ENCODE assay signal across 8 cellular contexts in genomic region chr3:101936419-101937331, GRCh38.
DNase-seq lines count a peak whose midpoint lies in the region; ATAC-seq, FAIRE-seq and TF ChIP-seq lines count a peak whose summit lies in the region.

No MANE protein-coding gene starts in this region.

- no peaks in the 10 kb centered on the region for H3K36me3 ChIP-seq in smooth muscle cell (ENCODE audit: low read depth)

- no peaks in the 10 kb centered on the region for H3K27me3 ChIP-seq in smooth muscle cell (ENCODE audit: low read depth)

- peak; percentile 89 for ATAC-seq in HG03135 (IDR thresholded peaks at IDR 0.05; ENCODE audit: unreplicated experiment)

- no peak overlapping the region for H3K4me3 ChIP-seq in epithelial cell of esophagus (ENCODE audit: low read length)
- H3K4me3 ChIP-seq in smooth muscle cell = no peak overlapping the region

- H3K9me3 ChIP-seq in smooth muscle cell (replicated peaks; ENCODE audit: low read depth) = no peaks in the 10 kb centered on the region

- H3K4me2 ChIP-seq in smooth muscle cell = peak overlapping the region; percentile 62

- H4K20me1 ChIP-seq in smooth muscle cell (ENCODE audit: low read depth) = no peaks in the 10 kb centered on the region

- peak overlapping the region; percentile 97 for H3K27ac ChIP-seq in smooth muscle cell (ENCODE audit: low read depth)

- DNase-seq in CD1c-positive myeloid dendritic cell (ENCODE audit: extremely low spot score) = peak; percentile 93
- peak; percentile 46 for DNase-seq in GM19239 (ENCODE audit: insufficient read length, low spot score)
- DNase-seq in SIG-M5 treated with dmso at 0.1 percent for 504 hours (lab: John Stamatoyannopoulos, UW; ENCODE audit: unreplicated experiment) = peak; percentile 98
- DNase-seq in epithelial cell of esophagus (ENCODE audit: low read depth) = peak; percentile 92
- no peak for DNase-seq in smooth muscle cell (lab: John Stamatoyannopoulos, UW; ENCODE audit: unreplicated experiment)
- DNase-seq in superior temporal gyrus (ENCODE audit: extremely low spot score) = no peak
- DNase-seq in hippocampal formation (lab: John Stamatoyannopoulos, UW) = no peak

- H3K4me1 ChIP-seq in smooth muscle cell (ENCODE audit: low read depth) = peaks cover 17% of the 10 kb centered on the region

- peak; percentile 99 for FAIRE-seq in GM19239 (lab: Jason Lieb, UNC)

- no peaks in the 10 kb centered on the region for H3K79me2 ChIP-seq in smooth muscle cell (ENCODE audit: low read depth)

- H2AFZ ChIP-seq in smooth muscle cell (ENCODE audit: low read depth) = peak overlapping the region; percentile 57

- peaks cover 9% of the 10 kb centered on the region for H3F3A ChIP-seq in smooth muscle cell (ENCODE audit: low read depth)

- no peak for TF ChIP-seq CTCF in epithelial cell of esophagus (IDR thresholded peaks at IDR 0.05; ENCODE audit: insufficient read depth, low read depth, low read length, missing control alignments)
- TF ChIP-seq CTCF in smooth muscle cell (IDR thresholded peaks at IDR 0.05; ENCODE audit: borderline replicate concordance, insufficient read depth, poor library complexity, severe bottlenecking) = no peak

- H3K9ac ChIP-seq in smooth muscle cell (ENCODE audit: low read depth) = peak overlapping the region; percentile 46

- WGBS in smooth muscle cell (ENCODE audit: low lambda C conversion rate) = 79% methylated on average over 8 of the region's 10 CpGs

Comparison
In these comparisons a context has a peak if more than half of its experiments do, and no peak if none do; other contexts are left out.
1. DNase-seq: peak in CD1c-positive myeloid dendritic cell (single experiment), GM19239 (single experiment), SIG-M5 treated with dmso at 0.1 percent for 504 hours (single experiment) and epithelial cell of esophagus (single experiment); none in smooth muscle cell (single experiment), superior temporal gyrus (single experiment) and hippocampal formation (0 of 2).